Comparison of ENCODE assay signal across 10 cellular contexts in genomic region chr6:111722220-111722731, GRCh38.
DNase-seq lines count a peak whose midpoint lies in the region; ATAC-seq and TF ChIP-seq lines count a peak whose summit lies in the region.
"Had no signal": no experiment of that assay in that cellular context is flagged by ENCODE, and none has a peak within 500 bp of the region (broad histone marks: within the 10 kb centered on the region; RNA-seq: fewer than 3 reads in every experiment).

No MANE protein-coding gene starts in this region.

- POLR2A ChIA-PET in MCF 10A (lab: Yijun Ruan, JAX), result interaction anchor here (1.0 kb wide), 1 partner anchor 152 kb away, joined by 3 read pairs; no protein-coding TSS in a partner anchor

- no peaks in the 10 kb centered on the region for H3K36me3 Mint-ChIP-seq in MCF 10A (ENCODE audit: insufficient read depth, unreplicated experiment)
- peaks cover 81% of the 10 kb centered on the region for H3K36me3 Mint-ChIP-seq in activated naive CD8-positive, alpha-beta T cell treated with anti-CD3 and anti-CD28 coated beads for 36 hours

- peaks cover 19% of the 10 kb centered on the region for H3K4me1 Mint-ChIP-seq in MCF 10A (ENCODE audit: insufficient read depth, unreplicated experiment)
- H3K4me1 Mint-ChIP-seq in activated naive CD8-positive, alpha-beta T cell treated with anti-CD3 and anti-CD28 coated beads for 36 hours, result peaks cover 73% of the 10 kb centered on the region

- TF ChIP-seq CTCF in MCF 10A (IDR thresholded peaks at IDR 0.05; ENCODE audit: unreplicated experiment), result no peak
- TF ChIP-seq CTCF in breast epithelium (IDR thresholded peaks at IDR 0.05), result no peak
- TF ChIP-seq CTCF in upper lobe of right lung (IDR thresholded peaks at IDR 0.05), result no peak

- no peaks in the 10 kb centered on the region for H3K27me3 Mint-ChIP-seq in MCF 10A (ENCODE audit: insufficient read depth, unreplicated experiment)
- H3K27me3 Mint-ChIP-seq in activated naive CD8-positive, alpha-beta T cell treated with anti-CD3 and anti-CD28 coated beads for 36 hours, result no peaks in the 10 kb centered on the region

- CTCF ChIA-PET in MCF 10A (lab: Yijun Ruan, JAX), result interaction anchor here (0.6 to 4.3 kb wide), 12 partner anchors 12 to 456 kb away, joined by 3 to 27 read pairs (median 4); no protein-coding TSS in a partner anchor

- 49% methylated on average over 3 of the region's 3 CpGs for WGBS in right cardiac atrium

- H3K4me3 Mint-ChIP-seq in MCF 10A (ENCODE audit: unreplicated experiment), result no peak overlapping the region
- no peak overlapping the region for H3K4me3 Mint-ChIP-seq in activated naive CD8-positive, alpha-beta T cell treated with anti-CD3 and anti-CD28 coated beads for 36 hours

- H3K27me3 ChIP-seq in breast epithelium (no peaks in the 10 kb centered on the region), right cardiac atrium (ENCODE audit: control insufficient read depth, insufficient read depth) (no peaks in the 10 kb centered on the region), upper lobe of right lung (no peaks in the 10 kb centered on the region)
- H3K27me3 ChIP-seq: BLaER1 had no signal

- H3K9me3 ChIP-seq in breast epithelium, result no peaks in the 10 kb centered on the region
- no peaks in the 10 kb centered on the region for H3K9me3 ChIP-seq in right cardiac atrium (ENCODE audit: control insufficient read depth, low read length)
- H3K9me3 ChIP-seq in upper lobe of right lung, result no peaks in the 10 kb centered on the region

- H3K27ac Mint-ChIP-seq in MCF 10A (ENCODE audit: low read depth, unreplicated experiment), result no peak overlapping the region
- peak overlapping the region; percentile 51 for H3K27ac Mint-ChIP-seq in activated naive CD8-positive, alpha-beta T cell treated with anti-CD3 and anti-CD28 coated beads for 36 hours

- intact Hi-C loops in MCF 10A (cut with micrococcal nuclease) (no loop called here), breast epithelium (cut with DNase I; ENCODE audit: low total_unique reads) (no loop called here), right cardiac atrium (cut with DNase I) (loop anchor here in 1 of 4 donors (10.0 kb wide), 1 partner anchor 153 kb away; the partner anchor contains the start of gene FYN), upper lobe of right lung (cut with DNase I) (no loop called here)

- DNase-seq in MCF 10A (ENCODE audit: unreplicated experiment), result peak; percentile 55
- no peak for DNase-seq in breast epithelium (ENCODE audit: low spot score in 2 of 2)
- DNase-seq in activated naive CD8-positive, alpha-beta T cell treated with anti-CD3 and anti-CD28 coated beads for 36 hours, result no peak
- DNase-seq in right cardiac atrium, result no peak
- no peak for DNase-seq in upper lobe of right lung
- DNase-seq in cerebellum (ENCODE audit: low spot score), result no peak
- no peak for DNase-seq in DMS 273 treated with DMSO at 0.1 percent for 48 hours (lab: John Stamatoyannopoulos, UW)
- DNase-seq in HuH-7.5 (ENCODE audit: low spot score), result no peak
- DNase-seq: NCI-H1417 treated with DMSO at 0.1 percent for 48 hours had no signal

- H3K27ac ChIP-seq in breast epithelium (peak overlapping the region in 1 of 2 donors; percentile 33), right cardiac atrium (ENCODE audit: low read length) (no peak overlapping the region), upper lobe of right lung (peak overlapping the region; percentile 65)
- H3K27ac ChIP-seq: BLaER1 had no signal

- no peak overlapping the region for H3K4me3 ChIP-seq in breast epithelium
- H3K4me3 ChIP-seq in right cardiac atrium (ENCODE audit: low read length), result no peak overlapping the region
- no peak overlapping the region for H3K4me3 ChIP-seq in upper lobe of right lung
- H3K4me3 ChIP-seq: BLaER1 had no signal

- no TSS peak for BruUV-seq in MCF 10A (replicated peaks; lab: Mats Ljungman, UMichigan)

- no peaks in the 10 kb centered on the region for H3K9me3 Mint-ChIP-seq in MCF 10A (ENCODE audit: unreplicated experiment)
- no peaks in the 10 kb centered on the region for H3K9me3 Mint-ChIP-seq in activated naive CD8-positive, alpha-beta T cell treated with anti-CD3 and anti-CD28 coated beads for 36 hours

- H3K4me1 ChIP-seq in breast epithelium (no peaks in the 10 kb centered on the region), right cardiac atrium (ENCODE audit: control insufficient read depth, insufficient read depth, low read length) (peaks cover 19% of the 10 kb centered on the region), upper lobe of right lung (peaks cover 32% of the 10 kb centered on the region)

- ATAC-seq in right cardiac atrium, result peak; percentile 10 to 12
- no peak for ATAC-seq in upper lobe of right lung

- H3K36me3 ChIP-seq in breast epithelium (no peaks in the 10 kb centered on the region), upper lobe of right lung (peaks cover 8% of the 10 kb centered on the region)

- no peak for TF ChIP-seq POLR2A in breast epithelium (IDR thresholded peaks at IDR 0.05)
